In genomic region chr22:44955102-44955501, GRCh38 we compare ENCODE assay signal across 21 cellular contexts. TPM values are rescaled to one million over a fixed set of nuclear protein-coding genes. Genes with fewer than 3 reads are reported as not detected.
A peak's percentile ranks its signal among the peaks of the same experiment; 100 is the strongest.
DNase-seq lines count a peak whose midpoint lies in the region; ATAC-seq and TF ChIP-seq lines count a peak whose summit lies in the region.
"Had no signal": no experiment of that assay in that cellular context is flagged by ENCODE, and none has a peak within 500 bp of the region (broad histone marks: within the 10 kb centered on the region; RNA-seq: fewer than 3 reads in every experiment).

No MANE protein-coding gene starts in this region.

- ATAC-seq in GM18868 (IDR thresholded peaks at IDR 0.05; ENCODE audit: unreplicated experiment) (peak; percentile 68), GM21619 (IDR thresholded peaks at IDR 0.05; ENCODE audit: unreplicated experiment) (peak; percentile 48)
- ATAC-seq in stimulated activated naive B cell treated with anti-CD40 and anti-IgM and Interleukin-4, amounts not matched to agents 10 μg/mL and 1 μg/mL and 100 μg/mL, for 72 hours (replicated peaks), result peak; percentile 58 to 84
- ATAC-seq: activated naive CD8-positive, alpha-beta T cell treated with anti-CD3 and anti-CD28 coated beads, Interleukin-2, amount 50 U/mL, for 24 hours; left ventricle myocardium superior had no signal

- peaks cover 14 to 16% of the 10 kb centered on the region in 2 donors for H3K27me3 Mint-ChIP-seq in stimulated activated naive B cell treated with anti-CD40 and anti-IgM and Interleukin-4, amounts not matched to agents 10 μg/mL and 1 μg/mL and 100 μg/mL, for 72 hours
- peaks cover 19% of the 10 kb centered on the region for H3K27me3 Mint-ChIP-seq in osteocyte (ENCODE audit: unreplicated experiment)

- H3K4me1 Mint-ChIP-seq in stimulated activated naive B cell treated with anti-CD40 and anti-IgM and Interleukin-4, amounts not matched to agents 10 μg/mL and 1 μg/mL and 100 μg/mL, for 72 hours, result peaks cover 0 to 11% of the 10 kb centered on the region in 2 donors
- H3K4me1 Mint-ChIP-seq in osteocyte (ENCODE audit: unreplicated experiment), result no peaks in the 10 kb centered on the region
- H3K4me1 Mint-ChIP-seq: activated naive CD8-positive, alpha-beta T cell treated with anti-CD3 and anti-CD28 coated beads, Interleukin-2, amount 50 U/mL, for 24 hours had no signal

- H3K4me3 Mint-ChIP-seq in stimulated activated naive B cell treated with anti-CD40 and anti-IgM and Interleukin-4, amounts not matched to agents 10 μg/mL and 1 μg/mL and 100 μg/mL, for 72 hours, result no peak overlapping the region
- H3K4me3 Mint-ChIP-seq in osteocyte (ENCODE audit: unreplicated experiment), result no peak overlapping the region
- H3K4me3 Mint-ChIP-seq: activated naive CD8-positive, alpha-beta T cell treated with anti-CD3 and anti-CD28 coated beads, Interleukin-2, amount 50 U/mL, for 24 hours; neural crest cell had no signal

- DNase-seq in NCI-H69 (lab: John Stamatoyannopoulos, UW) (peak; percentile 51), osteocyte (ENCODE audit: extremely low spot score, unreplicated experiment) (no peak), DMS53 treated with DMSO at 0.1 percent for 48 hours (lab: John Stamatoyannopoulos, UW; ENCODE audit: unreplicated experiment) (no peak), SK-N-DZ (ENCODE audit: low spot score) (no peak)
- peak; percentile 14 for DNase-seq in stimulated activated naive B cell treated with anti-CD40 and anti-IgM and Interleukin-4, amounts not matched to agents 10 μg/mL and 1 μg/mL and 100 μg/mL, for 72 hours
- DNase-seq: activated CD4-positive, alpha-beta T cell treated with anti-CD3 and anti-CD28 coated beads for 4 hours; activated naive CD8-positive, alpha-beta T cell treated with anti-CD3 and anti-CD28 coated beads, Interleukin-2, amount 50 U/mL, for 24 hours; brain microvascular endothelial cell; COR-L47; EL; HCEC 1CT; head of caudate nucleus; left ventricle myocardium superior; MV-4-11; NCI-H187 treated with DMSO at 0.1 percent for 48 hours; NCI-H510A treated with DMSO at 0.1 percent for 48 hours; testis had no signal

- H3K36me3 Mint-ChIP-seq in stimulated activated naive B cell treated with anti-CD40 and anti-IgM and Interleukin-4, amounts not matched to agents 10 μg/mL and 1 μg/mL and 100 μg/mL, for 72 hours, result no peaks in the 10 kb centered on the region
- H3K36me3 Mint-ChIP-seq in osteocyte (ENCODE audit: unreplicated experiment), result no peaks in the 10 kb centered on the region

- TF ChIP-seq CTCF in osteocyte (IDR thresholded peaks at IDR 0.05), result no peak

- peaks cover 6 to 8% of the 10 kb centered on the region in 2 donors for H3K9me3 Mint-ChIP-seq in stimulated activated naive B cell treated with anti-CD40 and anti-IgM and Interleukin-4, amounts not matched to agents 10 μg/mL and 1 μg/mL and 100 μg/mL, for 72 hours
- no peaks in the 10 kb centered on the region for H3K9me3 Mint-ChIP-seq in osteocyte (ENCODE audit: unreplicated experiment)
- H3K9me3 Mint-ChIP-seq: activated naive CD8-positive, alpha-beta T cell treated with anti-CD3 and anti-CD28 coated beads, Interleukin-2, amount 50 U/mL, for 24 hours; neural crest cell had no signal

- H3K27ac Mint-ChIP-seq in stimulated activated naive B cell treated with anti-CD40 and anti-IgM and Interleukin-4, amounts not matched to agents 10 μg/mL and 1 μg/mL and 100 μg/mL, for 72 hours, result no peak overlapping the region
- H3K27ac Mint-ChIP-seq in osteocyte (ENCODE audit: unreplicated experiment), result no peak overlapping the region
- H3K27ac Mint-ChIP-seq: activated naive CD8-positive, alpha-beta T cell treated with anti-CD3 and anti-CD28 coated beads, Interleukin-2, amount 50 U/mL, for 24 hours had no signal

RNA-seq across cellular contexts. Expression of gene PHF21B, which starts 54.7 kb away (rescaled TPM):
- total RNA-seq in osteocyte, result 0.54 TPM in 1 of 2 replicates, not detected in the other
- polyA plus RNA-seq in SK-N-DZ (2014; cell fraction: cytosol; rRNA removed), result 26.9 and 27.5 TPM in 2 replicates
- polyA plus RNA-seq in SK-N-DZ (2014; cell fraction: nucleus; rRNA removed), result 21.9 and 22.2 TPM in 2 replicates
- total RNA-seq: mononuclear cell had no signal

Comparison
In these comparisons a context has a peak if more than half of its experiments do, and no peak if none do; other contexts are left out.
1. DNase-seq: peak in NCI-H69 (single experiment) and stimulated activated naive B cell treated with anti-CD40 and anti-IgM and Interleukin-4, amounts not matched to agents 10 μg/mL and 1 μg/mL and 100 μg/mL, for 72 hours (single experiment); none in osteocyte (single experiment), DMS53 treated with DMSO at 0.1 percent for 48 hours (single experiment) and SK-N-DZ (single experiment).
2. Peak in every context shown above with its lines, with median percentiles within 50 percentile points of each other: ATAC-seq.